12 cellular contexts compared by ENCODE assay signal in genomic region chr12:53044896-53045571, GRCh38. TPM values are rescaled to one million over a fixed set of nuclear protein-coding genes. Genes with fewer than 3 reads are reported as not detected.
DNase-seq lines count a peak whose midpoint lies in the region; ATAC-seq and TF ChIP-seq lines count a peak whose summit lies in the region.
"Had no signal": no experiment of that assay in that cellular context is flagged by ENCODE, and none has a peak within 500 bp of the region (broad histone marks: within the 10 kb centered on the region; RNA-seq: fewer than 3 reads in every experiment).

No MANE protein-coding gene starts in this region.

- H3K36me3 ChIP-seq in left lung (peaks cover 0 to 15% of the 10 kb centered on the region in 2 donors), stomach (peaks cover 3 to 22% (median 20%) of the 10 kb centered on the region in 4 donors)

- in situ Hi-C loops in GM13977 (cut with MboI; ENCODE audit: low pct_unique_long_range_greater_than_20kb, low sequenced_read_pairs, unreplicated experiment), result no loop called here

- CTCF ChIA-PET in activated CD8-positive, alpha-beta T cell treated with anti-CD3 and anti-CD28 coated beads, Interleukin-2, amount 10 ng/mL, durations not matched to agents 7 days and 5 days (lab: Charles Lee), result interaction anchor here (1.3 to 2.6 kb wide), 5 partner anchors 9 to 206 kb away, joined by 3 to 14 read pairs (median 4); a partner anchor contains a TSS

- H3K27ac ChIP-seq in left lung (peak overlapping the region; percentile 89 to 96), stomach (peak overlapping the region; percentile 91 to 99 (median 94))
- H3K27ac ChIP-seq: KMS-11 had no signal

- no peak overlapping the region for H3K4me3 Mint-ChIP-seq in activated CD8-positive, alpha-beta T cell treated with anti-CD3 and anti-CD28 coated beads, Interleukin-2, amount 10 ng/mL, durations not matched to agents 7 days and 5 days

- no peaks in the 10 kb centered on the region for H3K9me3 ChIP-seq in left lung
- H3K9me3 ChIP-seq in stomach, result no peaks in the 10 kb centered on the region

- POLR2A ChIA-PET in activated CD8-positive, alpha-beta T cell treated with anti-CD3 and anti-CD28 coated beads, Interleukin-2, amount 10 ng/mL, durations not matched to agents 7 days and 5 days (lab: Charles Lee), result interaction anchor here (0.5 to 1.0 kb wide), 3 partner anchors 9 to 280 kb away, joined by 3 read pairs; partner anchors contain the start of gene SOAT2

- no peak for TF ChIP-seq CTCF in GM13977 (IDR thresholded peaks at IDR 0.05; ENCODE audit: extremely low read depth, insufficient read depth, missing control alignments)
- no peak for TF ChIP-seq CTCF in left lung (IDR thresholded peaks at IDR 0.05)
- TF ChIP-seq CTCF in stomach (IDR thresholded peaks at IDR 0.05), result no peak

- ATAC-seq in activated CD8-positive, alpha-beta T cell treated with anti-CD3 and anti-CD28 coated beads, Interleukin-2, amount 10 ng/mL, durations not matched to agents 7 days and 5 days, result no peak
- no peak for ATAC-seq in left lung
- ATAC-seq in left lobe of liver, result no peak
- ATAC-seq in GM21529 (IDR thresholded peaks at IDR 0.05; ENCODE audit: unreplicated experiment), result no peak

- intact Hi-C loops in left lung (cut with DNase I) (no loop called here), stomach (cut with DNase I; ENCODE audit: low total_unique reads) (no loop called here)

- WGBS in stomach, 5 donors, result 45 to 68% (median 54%) methylated on average over 3 of the region's 3 CpGs

- peak overlapping the region; percentile 0 for H3K27ac Mint-ChIP-seq in activated CD8-positive, alpha-beta T cell treated with anti-CD3 and anti-CD28 coated beads, Interleukin-2, amount 10 ng/mL, durations not matched to agents 7 days and 5 days

- peaks cover 31 to 42% of the 10 kb centered on the region in 2 donors for H3K4me1 ChIP-seq in left lung
- peaks cover 41 to 71% (median 60%) of the 10 kb centered on the region in 4 donors for H3K4me1 ChIP-seq in stomach

- no peak for TF ChIP-seq POLR2A in stomach (IDR thresholded peaks at IDR 0.05)

- TF ChIP-seq EP300 in stomach (IDR thresholded peaks at IDR 0.05), result no peak

- DNase-seq in GM13977 (ENCODE audit: low spot score) (peak; percentile 10), left lung (no peak), stomach (no peak), left lobe of liver (ENCODE audit: low spot score) (no peak)
- no peak for DNase-seq in activated CD8-positive, alpha-beta T cell treated with anti-CD3 and anti-CD28 coated beads, Interleukin-2, amount 10 ng/mL, durations not matched to agents 7 days and 5 days
- no peak for DNase-seq in stimulated activated naive CD4-positive, alpha-beta T cell (lab: John Stamatoyannopoulos, UW)
- DNase-seq: activated naive CD4-positive, alpha-beta T cell treated with Interleukin-2 at 50 U/mL for 16 hours; NCI-H774 had no signal

- H3K4me3 ChIP-seq in left lung (no peak overlapping the region), stomach (peak overlapping the region in 2 of 4 donors; percentile 51 to 56)

- peaks cover 25% of the 10 kb centered on the region for H3K4me1 Mint-ChIP-seq in activated CD8-positive, alpha-beta T cell treated with anti-CD3 and anti-CD28 coated beads, Interleukin-2, amount 10 ng/mL, durations not matched to agents 7 days and 5 days (ENCODE audit: low read depth)

- H3K9me3 Mint-ChIP-seq in activated CD8-positive, alpha-beta T cell treated with anti-CD3 and anti-CD28 coated beads, Interleukin-2, amount 10 ng/mL, durations not matched to agents 7 days and 5 days (ENCODE audit: insufficient read depth), result no peaks in the 10 kb centered on the region

- peaks cover 23% of the 10 kb centered on the region for H3K36me3 Mint-ChIP-seq in activated CD8-positive, alpha-beta T cell treated with anti-CD3 and anti-CD28 coated beads, Interleukin-2, amount 10 ng/mL, durations not matched to agents 7 days and 5 days (ENCODE audit: low read depth)

- H3K27me3 Mint-ChIP-seq in activated CD8-positive, alpha-beta T cell treated with anti-CD3 and anti-CD28 coated beads, Interleukin-2, amount 10 ng/mL, durations not matched to agents 7 days and 5 days (ENCODE audit: low read depth), result peaks cover 6% of the 10 kb centered on the region

- H3K27me3 ChIP-seq in left lung, result peaks cover 0 to 10% of the 10 kb centered on the region in 2 donors
- H3K27me3 ChIP-seq in stomach, result no peaks in the 10 kb centered on the region

RNA-seq across cellular contexts. Expression of gene TNS2, which starts 4.8 kb away (rescaled TPM):
- 1 to 10 TPM; 1.0 to 1.4 TPM for total RNA-seq in activated CD8-positive, alpha-beta T cell treated with anti-CD3 and anti-CD28 coated beads, Interleukin-2, amount 10 ng/mL, durations not matched to agents 7 days and 5 days
- total RNA-seq in left lung, result 100 to 1,000 TPM; 112 to 129 TPM
- 100 to 1,000 TPM in 2 of 5 donors, 10 to 100 TPM in 3; 38.5 to 164 (median 44.2) TPM for total RNA-seq in stomach
- polyA plus RNA-seq in stomach, result 100 to 1,000 TPM in 1 of 3 donors, 10 to 100 TPM in 2; 71.0 to 104 (median 76.5) TPM
- total RNA-seq in left lobe of liver, result 146 TPM

RNA-seq across cellular contexts. Expression of gene SPRYD3, which starts 34.2 kb away (rescaled TPM):
- 10 to 100 TPM; 27.2 to 31.2 TPM for total RNA-seq in activated CD8-positive, alpha-beta T cell treated with anti-CD3 and anti-CD28 coated beads, Interleukin-2, amount 10 ng/mL, durations not matched to agents 7 days and 5 days
- 10 to 100 TPM; 36.4 to 41.4 TPM for total RNA-seq in left lung
- 10 to 100 TPM; 17.8 to 99.8 (median 50.9) TPM for total RNA-seq in stomach
- polyA plus RNA-seq in stomach, result 10 to 100 TPM; 26.3 to 30.5 (median 29.8) TPM
- 16.2 TPM for total RNA-seq in left lobe of liver

RNA-seq across cellular contexts. Expression of gene EIF4B, which starts 38.8 kb away (rescaled TPM):
- 100 to 1,000 TPM; 352 to 353 TPM for total RNA-seq in activated CD8-positive, alpha-beta T cell treated with anti-CD3 and anti-CD28 coated beads, Interleukin-2, amount 10 ng/mL, durations not matched to agents 7 days and 5 days
- total RNA-seq in left lung, result 100 to 1,000 TPM; 326 to 378 TPM
- 100 to 1,000 TPM; 319 to 833 (median 400) TPM for total RNA-seq in stomach
- polyA plus RNA-seq in stomach, result 100 to 1,000 TPM; 101 to 262 (median 179) TPM
- 184 TPM for total RNA-seq in left lobe of liver

RNA-seq across cellular contexts. Expression of gene IGFBP6, which starts 52.4 kb away (rescaled TPM):
- total RNA-seq in activated CD8-positive, alpha-beta T cell treated with anti-CD3 and anti-CD28 coated beads, Interleukin-2, amount 10 ng/mL, durations not matched to agents 7 days and 5 days, result 1 to 10 TPM; 3.1 to 5.4 TPM
- total RNA-seq in left lung (10 to 100 TPM; 25.4 to 29.1 TPM), stomach (100 to 1,000 TPM in 2 of 5 donors, 10 to 100 TPM in 3; 22.6 to 388 (median 95.1) TPM), left lobe of liver (5.2 TPM)
- 100 to 1,000 TPM in 1 of 3 donors, 10 to 100 TPM in 2; 30.6 to 124 (median 54.7) TPM for polyA plus RNA-seq in stomach

RNA-seq across cellular contexts. Expression of gene SOAT2, which starts 58.3 kb away (rescaled TPM):
- total RNA-seq in activated CD8-positive, alpha-beta T cell treated with anti-CD3 and anti-CD28 coated beads, Interleukin-2, amount 10 ng/mL, durations not matched to agents 7 days and 5 days, result 10 to 100 TPM; 10.8 to 13.3 TPM
- total RNA-seq in left lung, result not detected
- under 1 TPM in 1 of 5 donors, not detected in 4; 0.92 TPM for total RNA-seq in stomach
- polyA plus RNA-seq in stomach, result under 1 TPM in 1 of 3 donors, not detected in 2; 0.28 TPM
- total RNA-seq in left lobe of liver, result 0.25 TPM
- total RNA-seq: epithelial cell of proximal tubule, lung microvascular endothelial cell had no signal

Comparison
In these comparisons a context has a peak if more than half of its experiments do, and no peak if none do; other contexts are left out.
1. RNA of gene TNS2, which starts 4.8 kb away (total RNA-seq): 146 TPM in left lobe of liver (single experiment), 112 to 129 TPM in left lung and 38.5 to 164 TPM in stomach; 1.0 to 1.4 TPM in activated CD8-positive, alpha-beta T cell treated with anti-CD3 and anti-CD28 coated beads, Interleukin-2, amount 10 ng/mL, durations not matched to agents 7 days and 5 days; every median in the first group is over 10 times any median in the second.